Comparison of ENCODE assay signal across 18 cellular contexts in the genomic region with DNA sequence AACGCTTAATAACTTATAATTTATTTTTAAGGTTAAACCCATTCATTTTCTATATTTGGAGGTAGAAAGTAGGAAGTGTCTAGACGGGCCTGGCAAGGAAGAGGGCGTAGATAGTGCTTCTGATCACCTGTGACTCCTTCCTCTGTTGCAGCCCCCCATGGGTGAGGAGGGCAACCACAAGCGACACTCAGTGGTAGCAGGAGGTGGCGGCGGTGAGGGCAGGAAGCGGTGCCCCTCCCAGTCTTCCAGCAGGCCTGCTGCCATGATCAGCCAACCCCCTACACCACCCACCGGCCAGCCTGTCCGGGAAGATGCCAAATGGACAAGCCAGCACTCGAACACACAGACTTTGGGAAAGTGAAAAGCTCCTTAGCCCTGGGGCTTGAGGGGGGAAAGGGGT. TPM values are rescaled to one million over a fixed set of nuclear protein-coding genes. Genes with fewer than 3 reads are reported as not detected.
A peak's percentile ranks its signal among the peaks of the same experiment; 100 is the strongest.
DNase-seq lines count a peak whose midpoint lies in the region; ATAC-seq and TF ChIP-seq lines count a peak whose summit lies in the region.
"Had no signal": no experiment of that assay in that cellular context is flagged by ENCODE, and none has a peak within 500 bp of the region (broad histone marks: within the 10 kb centered on the region; RNA-seq: fewer than 3 reads in every experiment).

No MANE protein-coding gene starts in this region.

- 31 to 43% (median 33%) methylated on average over 10 of the region's 10 CpGs for WGBS in spleen, 5 donors

- H3K9me3 Mint-ChIP-seq in CD8-positive, alpha-beta memory T cell, result no peaks in the 10 kb centered on the region
- H3K9me3 Mint-ChIP-seq in T-helper 1 cell treated with Interleukin-12 subunit alpha and Interleukin-12 subunit beta and Interleukin-4 antibody, amounts not matched to agents 30 μg/mL and 1 μg/mL, for 36 hours, result no peaks in the 10 kb centered on the region
- H3K9me3 Mint-ChIP-seq in activated naive CD8-positive, alpha-beta T cell (ENCODE audit: low read depth), result no peaks in the 10 kb centered on the region
- H3K9me3 Mint-ChIP-seq: CD14-positive monocyte, HFFc6 had no signal

- peaks cover 17% of the 10 kb centered on the region for H3K4me1 ChIP-seq in CD8-positive, alpha-beta memory T cell (ENCODE audit: insufficient read depth, low read length)
- peaks cover 0 to 54% (median 35%) of the 10 kb centered on the region in 6 donors for H3K4me1 ChIP-seq in spleen

- peaks cover 35 to 49% (median 44%) of the 10 kb centered on the region in 3 donors for H3K4me1 Mint-ChIP-seq in CD8-positive, alpha-beta memory T cell
- peaks cover 27% of the 10 kb centered on the region for H3K4me1 Mint-ChIP-seq in T-helper 1 cell treated with Interleukin-12 subunit alpha and Interleukin-12 subunit beta and Interleukin-4 antibody, amounts not matched to agents 30 μg/mL and 1 μg/mL, for 36 hours (ENCODE audit: low read depth)
- peaks cover 45% of the 10 kb centered on the region for H3K4me1 Mint-ChIP-seq in activated naive CD8-positive, alpha-beta T cell (ENCODE audit: low read depth)

- no peak overlapping the region for H3K27ac ChIP-seq in CD8-positive, alpha-beta memory T cell (ENCODE audit: low read depth, low read length)
- H3K27ac ChIP-seq in spleen (peak overlapping the region in 4 of 8 donors; percentile 10 to 47 (median 28)), brain microvascular endothelial cell (no peak overlapping the region)
- H3K27ac ChIP-seq: parathyroid adenoma, transverse colon had no signal

- in situ Hi-C loops in brain microvascular endothelial cell (cut with HindIII; ENCODE audit: low pct_ligation_motif_present, low sequenced_read_pairs), result no loop called here

- H3K27ac Mint-ChIP-seq in CD8-positive, alpha-beta memory T cell, result peak overlapping the region; percentile 72 to 97 (median 92)
- H3K27ac Mint-ChIP-seq in T-helper 1 cell treated with Interleukin-12 subunit alpha and Interleukin-12 subunit beta and Interleukin-4 antibody, amounts not matched to agents 30 μg/mL and 1 μg/mL, for 36 hours, result peak overlapping the region; percentile 63
- peak overlapping the region; percentile 76 for H3K27ac Mint-ChIP-seq in activated naive CD8-positive, alpha-beta T cell

- H3K36me3 ChIP-seq in CD8-positive, alpha-beta memory T cell (ENCODE audit: insufficient read depth, low read length), result peaks cover 17% of the 10 kb centered on the region
- H3K36me3 ChIP-seq in spleen (peaks cover 0 to 100% (median 67%) of the 10 kb centered on the region in 6 donors), brain microvascular endothelial cell (replicated peaks) (peaks cover 79% of the 10 kb centered on the region)

- peak overlapping the region in 6 of 7 donors; percentile 37 to 84 (median 56) for H3K4me3 Mint-ChIP-seq in CD8-positive, alpha-beta memory T cell
- H3K4me3 Mint-ChIP-seq in T-helper 1 cell treated with Interleukin-12 subunit alpha and Interleukin-12 subunit beta and Interleukin-4 antibody, amounts not matched to agents 30 μg/mL and 1 μg/mL, for 36 hours, result no peak overlapping the region
- H3K4me3 Mint-ChIP-seq in activated naive CD8-positive, alpha-beta T cell, result no peak overlapping the region
- H3K4me3 Mint-ChIP-seq: CD14-positive monocyte, HFFc6 had no signal

- no peak for TF ChIP-seq CTCF in spleen (IDR thresholded peaks at IDR 0.05 in 8 of 11, conservative IDR thresholded peaks at IDR 0.05 in 3 of 11)
- no peak for TF ChIP-seq CTCF in brain microvascular endothelial cell (IDR thresholded peaks at IDR 0.05; ENCODE audit: low read depth, low read length, missing control alignments)

- no peak overlapping the region for H3K4me3 ChIP-seq in CD8-positive, alpha-beta memory T cell (ENCODE audit: low read length)
- H3K4me3 ChIP-seq in spleen, result no peak overlapping the region
- H3K4me3 ChIP-seq in brain microvascular endothelial cell (ENCODE audit: low read depth, low read length), result no peak overlapping the region
- H3K4me3 ChIP-seq: esophagus muscularis mucosa, heart left ventricle, mucosa of descending colon, transverse colon had no signal

- H3K36me3 Mint-ChIP-seq in CD8-positive, alpha-beta memory T cell, result peaks cover 12 to 79% (median 13%) of the 10 kb centered on the region in 3 donors
- H3K36me3 Mint-ChIP-seq in T-helper 1 cell treated with Interleukin-12 subunit alpha and Interleukin-12 subunit beta and Interleukin-4 antibody, amounts not matched to agents 30 μg/mL and 1 μg/mL, for 36 hours (ENCODE audit: low read depth), result peaks cover 50% of the 10 kb centered on the region
- H3K36me3 Mint-ChIP-seq in activated naive CD8-positive, alpha-beta T cell, result peaks cover 12% of the 10 kb centered on the region

- ATAC-seq in GM18858 (IDR thresholded peaks at IDR 0.05; ENCODE audit: unreplicated experiment), result no peak
- ATAC-seq: heart left ventricle, mucosa of descending colon had no signal

- peak; percentile 24 to 78 (median 71) for DNase-seq in CD8-positive, alpha-beta memory T cell
- DNase-seq in spleen (peak; percentile 84), brain microvascular endothelial cell (no peak), NOMO-1 treated with DMSO at 0.1 percent for 48 hours (lab: John Stamatoyannopoulos, UW; ENCODE audit: unreplicated experiment) (no peak)
- DNase-seq: anterior cingulate cortex, cortex of kidney, heart left ventricle, HFFc6, mucosa of descending colon, NCI-H187 treated with DMSO at 0.1 percent for 48 hours, NCI-H526 treated with DMSO at 0.1 percent for 48 hours, transverse colon had no signal

- POLR2A ChIA-PET in CD8-positive, alpha-beta memory T cell (lab: Charles Lee), result interaction anchor here (0.7 kb wide), 1 partner anchor 38 kb away, joined by 3 read pairs; no protein-coding TSS in a partner anchor

- no peaks in the 10 kb centered on the region for H3K27me3 ChIP-seq in CD8-positive, alpha-beta memory T cell (ENCODE audit: insufficient read depth, low read length, poor library complexity, severe bottlenecking)
- H3K27me3 ChIP-seq in spleen (replicated peaks in 1 of 7) (no peaks in the 10 kb centered on the region), brain microvascular endothelial cell (replicated peaks) (no peaks in the 10 kb centered on the region)
- H3K27me3 ChIP-seq: esophagus muscularis mucosa, heart left ventricle, transverse colon had no signal

- no peaks in the 10 kb centered on the region for H3K27me3 Mint-ChIP-seq in CD8-positive, alpha-beta memory T cell
- no peaks in the 10 kb centered on the region for H3K27me3 Mint-ChIP-seq in T-helper 1 cell treated with Interleukin-12 subunit alpha and Interleukin-12 subunit beta and Interleukin-4 antibody, amounts not matched to agents 30 μg/mL and 1 μg/mL, for 36 hours (ENCODE audit: low read depth)
- no peaks in the 10 kb centered on the region for H3K27me3 Mint-ChIP-seq in activated naive CD8-positive, alpha-beta T cell

- CTCF ChIA-PET in CD8-positive, alpha-beta memory T cell (lab: Charles Lee), result interaction anchor here (0.6 to 1.6 kb wide), 2 partner anchors 10 to 346 kb away, joined by 4 read pairs; no protein-coding TSS in a partner anchor

- TF ChIP-seq POLR2A in spleen (IDR thresholded peaks at IDR 0.05), result no peak

- no peaks in the 10 kb centered on the region for H3K9me3 ChIP-seq in CD8-positive, alpha-beta memory T cell (ENCODE audit: low read length)
- no peaks in the 10 kb centered on the region for H3K9me3 ChIP-seq in spleen
- H3K9me3 ChIP-seq: esophagus muscularis mucosa, heart left ventricle, mucosa of descending colon, transverse colon had no signal

- intact Hi-C loops in spleen (cut with DNase I; ENCODE audit: low total_unique reads), result loop anchor here (10.0 kb wide), 1 partner anchor 59 kb away; a partner anchor contains a TSS

RNA-seq across cellular contexts. Expression of a gene that starts 36.7 kb away (rescaled TPM):
- under 1 TPM in 1 of 2 experiments, not detected in 1; 0.18 TPM for total RNA-seq in CD8-positive, alpha-beta memory T cell
- polyA plus RNA-seq in CD8-positive, alpha-beta memory T cell, result 1.0 TPM
- total RNA-seq in spleen, result 10 to 100 TPM in 6 of 7 donors, 1 to 10 TPM in 1; 8.5 to 34.8 (median 25.0) TPM
- 1 to 10 TPM; 2.3 to 4.6 (median 2.8) TPM for polyA plus RNA-seq in spleen

RNA-seq across cellular contexts. Expression of a gene that starts 44.7 kb away (rescaled TPM):
- total RNA-seq in CD8-positive, alpha-beta memory T cell, result 10 to 100 TPM; 47.7 to 52.7 TPM
- polyA plus RNA-seq in CD8-positive, alpha-beta memory T cell, result 154 TPM
- total RNA-seq in spleen, result 10 to 100 TPM; 63.3 to 93.5 (median 69.6) TPM
- polyA plus RNA-seq in spleen, result 10 to 100 TPM; 46.3 to 60.0 (median 48.5) TPM

RNA-seq across cellular contexts. Expression of a gene that starts 58.6 kb away (rescaled TPM):
- total RNA-seq in CD8-positive, alpha-beta memory T cell, result 100 to 1,000 TPM; 329 to 344 TPM
- 28.4 TPM for polyA plus RNA-seq in CD8-positive, alpha-beta memory T cell
- total RNA-seq in spleen, result 100 to 1,000 TPM; 111 to 168 (median 142) TPM
- polyA plus RNA-seq in spleen, result 10 to 100 TPM; 13.8 to 32.2 (median 15.3) TPM

Comparison
In these comparisons a context has a peak if more than half of its experiments do, and no peak if none do; other contexts are left out.
1. DNase-seq: peak in CD8-positive, alpha-beta memory T cell (5 of 5) and spleen (single experiment); none in brain microvascular endothelial cell (single experiment) and NOMO-1 treated with DMSO at 0.1 percent for 48 hours (single experiment).
2. H3K4me3 Mint-ChIP-seq: peak in CD8-positive, alpha-beta memory T cell (6 of 7); none in T-helper 1 cell treated with Interleukin-12 subunit alpha and Interleukin-12 subunit beta and Interleukin-4 antibody, amounts not matched to agents 30 μg/mL and 1 μg/mL, for 36 hours (single experiment) and activated naive CD8-positive, alpha-beta T cell (single experiment).
3. RNA of a gene that starts 36.7 kb away (total RNA-seq): 8.5 to 34.8 TPM in spleen; 0.18 TPM in CD8-positive, alpha-beta memory T cell; every median in the first group is over 4 times any median in the second.
4. Peak in every context shown above with its lines, with median percentiles within 50 percentile points of each other: H3K27ac Mint-ChIP-seq.